In the genomic region with DNA sequence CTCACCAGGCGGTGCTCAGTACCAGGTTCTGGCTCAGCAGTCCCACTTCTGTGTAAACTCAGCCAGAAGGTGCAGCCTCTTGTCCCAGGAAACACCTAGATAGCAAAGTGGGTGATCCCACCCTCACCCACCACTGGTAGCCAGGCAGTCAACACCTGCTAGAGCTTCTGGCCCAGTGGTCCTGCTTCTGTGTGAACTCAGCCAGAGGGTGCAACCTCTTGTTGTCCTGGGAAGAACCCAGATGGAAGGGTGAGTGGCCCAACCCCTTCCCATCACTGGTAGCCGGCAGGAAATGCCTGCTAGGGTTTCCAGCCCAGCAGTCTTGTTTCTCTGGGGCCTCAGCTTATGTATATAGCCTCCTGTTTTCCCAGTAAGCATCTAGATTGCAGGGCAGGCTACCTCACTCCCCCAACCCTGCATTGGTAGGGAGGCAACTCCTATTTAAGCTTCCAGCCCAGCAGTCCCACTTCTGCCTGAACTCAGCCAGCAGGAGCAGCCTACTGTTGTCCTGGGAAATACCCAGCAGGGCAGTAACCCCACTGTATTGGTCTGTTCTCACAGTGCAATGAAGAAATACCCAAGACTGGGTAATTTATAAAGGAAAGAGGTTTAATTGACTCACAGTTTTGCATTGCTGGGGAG, we compare ENCODE assay signal across 17 cellular contexts.
"Had no signal": no experiment of that assay in that cellular context is flagged by ENCODE, and none has a peak within 500 bp of the region (broad histone marks: within the 10 kb centered on the region; RNA-seq: fewer than 3 reads in every experiment).

No MANE protein-coding gene starts in this region.

- DNase-seq: activated CD4-positive, alpha-beta memory T cell treated with anti-CD3 and anti-CD28 coated beads, Interleukin-2, amount 10 ng/mL, durations not matched to agents 7 days and 5 days; activated effector memory CD4-positive, alpha-beta T cell treated with Interleukin-2 at 50 U/mL for 16 hours; activated naive CD4-positive, alpha-beta T cell treated with anti-CD3 and anti-CD28 coated beads, Interleukin-2, amount 50 U/mL, for 16 hours; activated T-cell treated with anti-CD3 and anti-CD28 coated beads, Interleukin-2, amount 50 U/mL, for 4 hours; central memory CD4-positive, alpha-beta T cell; cortex of kidney; effector CD8-positive, alpha-beta T cell; foreskin keratinocyte; head of caudate nucleus; lower lobe of right lung; midbrain; ovary; stimulated activated naive CD4-positive, alpha-beta T cell; tibial artery had no signal

- H3K27ac Mint-ChIP-seq: activated CD4-positive, alpha-beta memory T cell treated with anti-CD3 and anti-CD28 coated beads, Interleukin-2, amount 10 ng/mL, durations not matched to agents 7 days and 5 days; brain had no signal

- H3K36me3 Mint-ChIP-seq: brain had no signal

- H3K36me3 ChIP-seq: lower lobe of right lung, ovary, tibial artery, vagina had no signal

- H3K4me3 ChIP-seq: lower lobe of right lung, ovary, tibial artery, vagina had no signal

- H3K9me3 ChIP-seq: vagina had no signal

- ATAC-seq: activated T-cell treated with anti-CD3 and anti-CD28 coated beads, Interleukin-2, amount 50 U/mL, for 4 hours; foreskin keratinocyte; lower lobe of right lung had no signal

- H3K9me3 Mint-ChIP-seq: activated CD4-positive, alpha-beta memory T cell treated with anti-CD3 and anti-CD28 coated beads, Interleukin-2, amount 10 ng/mL, durations not matched to agents 7 days and 5 days had no signal

- H3K4me3 Mint-ChIP-seq: activated CD4-positive, alpha-beta memory T cell treated with anti-CD3 and anti-CD28 coated beads, Interleukin-2, amount 10 ng/mL, durations not matched to agents 7 days and 5 days; activated T-cell treated with anti-CD3 and anti-CD28 coated beads, Interleukin-2, amount 50 U/mL, for 4 hours; brain; neural crest cell had no signal

- H3K27me3 Mint-ChIP-seq: activated CD4-positive, alpha-beta memory T cell treated with anti-CD3 and anti-CD28 coated beads, Interleukin-2, amount 10 ng/mL, durations not matched to agents 7 days and 5 days; brain had no signal

- H3K27me3 ChIP-seq: foreskin keratinocyte, ovary, tibial artery, vagina had no signal

- H3K4me1 ChIP-seq: foreskin keratinocyte, lower lobe of right lung, tibial artery, vagina had no signal

- H3K4me1 Mint-ChIP-seq: activated CD4-positive, alpha-beta memory T cell treated with anti-CD3 and anti-CD28 coated beads, Interleukin-2, amount 10 ng/mL, durations not matched to agents 7 days and 5 days; brain; neural crest cell had no signal

- H3K27ac ChIP-seq: foreskin keratinocyte, lower lobe of right lung, ovary, tibial artery, vagina had no signal
